8 cellular contexts compared by ENCODE assay signal in genomic region chr3:4290272-4290893, GRCh38. TPM values are rescaled to one million over a fixed set of nuclear protein-coding genes. Genes with fewer than 3 reads are reported as not detected.
DNase-seq lines count a peak whose midpoint lies in the region; ATAC-seq and TF ChIP-seq lines count a peak whose summit lies in the region.

No MANE protein-coding gene starts in this region.

- no peak overlapping the region for H3K4me2 ChIP-seq in OCI-LY7 (ENCODE audit: low read length)

- H3K36me3 ChIP-seq in OCI-LY7 (ENCODE audit: insufficient read depth, low read length) (no peaks in the 10 kb centered on the region), breast epithelium (no peaks in the 10 kb centered on the region), left lung (no peaks in the 10 kb centered on the region), upper lobe of right lung (no peaks in the 10 kb centered on the region)

- no peaks in the 10 kb centered on the region for H3K27me3 ChIP-seq in breast epithelium
- no peaks in the 10 kb centered on the region for H3K27me3 ChIP-seq in left lung
- H3K27me3 ChIP-seq in upper lobe of right lung: no peaks in the 10 kb centered on the region

- ATAC-seq in GM18868 (IDR thresholded peaks at IDR 0.05; ENCODE audit: unreplicated experiment): peak; percentile 90
- ATAC-seq in HG03135 (IDR thresholded peaks at IDR 0.05; ENCODE audit: unreplicated experiment): peak; percentile 89
- ATAC-seq in left lung: peak; percentile 87
- peak; percentile 86 for ATAC-seq in upper lobe of right lung
- no peak for ATAC-seq in GM19328 (IDR thresholded peaks at IDR 0.05; ENCODE audit: unreplicated experiment)

- H3K4me3 ChIP-seq in OCI-LY7 (ENCODE audit: low read depth, low read length, poor library complexity, severe bottlenecking) (no peak overlapping the region), breast epithelium (no peak overlapping the region), left lung (no peak overlapping the region), upper lobe of right lung (no peak overlapping the region)

- H4K20me1 ChIP-seq in OCI-LY7 (ENCODE audit: insufficient read depth, low read length): peaks cover 9% of the 10 kb centered on the region; the same call in 1 of the 2 replicates

- no peak overlapping the region for H3K27ac ChIP-seq in OCI-LY7 (ENCODE audit: low read depth, low read length, poor library complexity, severe bottlenecking)
- no peak overlapping the region for H3K27ac ChIP-seq in breast epithelium
- no peak overlapping the region for H3K27ac ChIP-seq in left lung
- H3K27ac ChIP-seq in upper lobe of right lung: no peak overlapping the region

- H3K9me3 ChIP-seq in OCI-LY7 (ENCODE audit: low read length) (no peaks in the 10 kb centered on the region), breast epithelium (no peaks in the 10 kb centered on the region), left lung (no peaks in the 10 kb centered on the region), upper lobe of right lung (no peaks in the 10 kb centered on the region)

- TF ChIP-seq CTCF in OCI-LY7 (conservative IDR thresholded peaks at IDR 0.05; ENCODE audit: low read length) (peak; percentile 93), breast epithelium (IDR thresholded peaks at IDR 0.05) (peak; percentile 83 to 92 (median 85)), left lung (IDR thresholded peaks at IDR 0.05) (peak; percentile 86), upper lobe of right lung (IDR thresholded peaks at IDR 0.05) (peak; percentile 97)

- intact Hi-C loops in OCI-LY7 (cut with micrococcal nuclease; ENCODE audit: unreplicated experiment): loop anchor here (1.0 kb wide), 1 partner anchor 1090 kb away; no protein-coding TSS in a partner anchor
- intact Hi-C loops in breast epithelium (cut with DNase I; ENCODE audit: low total_unique reads): no loop called here
- intact Hi-C loops in left lung (cut with DNase I): no loop called here
- intact Hi-C loops in upper lobe of right lung (cut with DNase I): no loop called here

- no peaks in the 10 kb centered on the region for H3K79me2 ChIP-seq in OCI-LY7 (ENCODE audit: insufficient read depth, low read depth, low read length)

- no peak for TF ChIP-seq POLR2A in breast epithelium (IDR thresholded peaks at IDR 0.05)

- CTCF ChIA-PET in OCI-LY7 (lab: Charles Lee; ENCODE audit: unreplicated experiment): no interaction called here

- H3K4me1 ChIP-seq in OCI-LY7 (ENCODE audit: insufficient read depth, low read length, poor library complexity, severe bottlenecking): no peaks in the 10 kb centered on the region
- H3K4me1 ChIP-seq in breast epithelium: no peaks in the 10 kb centered on the region
- no peaks in the 10 kb centered on the region for H3K4me1 ChIP-seq in left lung
- no peaks in the 10 kb centered on the region for H3K4me1 ChIP-seq in upper lobe of right lung

- DNase-seq in D341Med (ENCODE audit: low spot score) (peak; percentile 33), OCI-LY7 (ENCODE audit: low spot score) (peak; percentile 43), breast epithelium (ENCODE audit: low spot score in 2 of 2) (no peak), left lung (no peak), upper lobe of right lung (no peak)

- POLR2A ChIA-PET in OCI-LY7 (lab: Charles Lee): interaction anchor here (0.6 kb wide), 2 partner anchors 25 to 757 kb away, joined by 3 read pairs; no protein-coding TSS in a partner anchor

- no TSS peak for BruUV-seq in OCI-LY7 (replicated peaks; lab: Mats Ljungman, UMichigan)

- H3K9me2 ChIP-seq in OCI-LY7 (ENCODE audit: insufficient read depth, low read length): no peaks in the 10 kb centered on the region

- H2AFZ ChIP-seq in OCI-LY7 (ENCODE audit: low read length): no peak overlapping the region

RNA-seq across cellular contexts. Expression of gene SETMAR, which starts 12.8 kb away (rescaled TPM):
- total RNA-seq in OCI-LY7 (2014; rRNA removed; shearing (Covaris generic)): 16.8 and 19.2 TPM in 2 replicates
- 16.2 and 16.6 TPM in 2 replicates for total RNA-seq in OCI-LY7 (2022)
- 10 to 100 TPM; 35.1 to 58.7 (median 46.7) TPM for total RNA-seq in breast epithelium
- total RNA-seq in left lung: 10 to 100 TPM; 12.8 to 19.4 TPM
- 16.6 TPM for total RNA-seq in upper lobe of right lung

Comparison
In these comparisons a context has a peak if more than half of its experiments do, and no peak if none do; other contexts are left out.
1. DNase-seq: peak in D341Med (single experiment) and OCI-LY7 (single experiment); none in breast epithelium (0 of 2), left lung (0 of 2) and upper lobe of right lung (single experiment).
2. Peak in every context shown above with its lines, with median percentiles within 50 percentile points of each other: CTCF ChIP-seq.